Comparison of ENCODE assay signal across 8 cellular contexts in the genomic region with DNA sequence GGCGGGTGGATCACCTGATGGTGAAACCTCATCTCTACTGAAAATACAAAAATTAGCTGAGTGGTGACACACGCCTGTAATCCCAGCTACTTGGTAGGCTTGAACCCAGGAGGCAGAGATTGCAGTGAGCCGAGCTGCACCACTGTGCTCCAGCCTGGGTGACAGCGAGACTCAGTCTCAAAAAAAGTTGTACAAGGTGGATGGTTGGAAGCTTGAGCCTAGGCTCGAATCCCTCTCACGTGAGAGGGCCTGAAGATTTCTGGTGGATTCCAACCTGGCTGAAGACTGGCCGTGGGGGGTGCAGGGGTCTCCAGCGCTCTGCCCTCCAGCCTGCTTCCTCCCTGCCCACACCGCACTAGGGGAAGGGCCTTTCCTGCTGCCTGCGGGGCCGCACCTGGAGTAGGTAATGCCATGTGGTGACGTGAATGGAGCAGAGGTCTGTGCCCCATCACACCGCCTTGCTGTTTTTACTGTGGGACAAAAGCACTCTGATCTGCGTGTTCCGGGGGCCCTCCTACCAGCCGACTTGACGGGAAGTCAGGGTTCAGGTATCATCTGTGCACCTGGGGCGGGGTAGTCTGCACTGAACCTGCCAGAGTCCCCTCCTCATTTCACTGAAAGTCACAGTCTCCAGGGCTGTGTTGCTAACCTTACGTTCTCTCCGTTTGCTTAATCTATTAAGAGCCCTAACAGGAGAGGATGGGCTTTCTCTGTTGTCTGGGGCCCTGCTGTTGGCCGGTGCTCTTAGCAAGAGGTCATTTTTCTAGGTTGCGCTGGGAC. TPM values are rescaled to one million over a fixed set of nuclear protein-coding genes. Genes with fewer than 3 reads are reported as not detected.
A peak's percentile ranks its signal among the peaks of the same experiment; 100 is the strongest.
DNase-seq lines count a peak whose midpoint lies in the region; ATAC-seq and TF ChIP-seq lines count a peak whose summit lies in the region.

No MANE protein-coding gene starts in this region.

- peak overlapping the region; percentile 92 to 99 (median 97) for H3K4me2 ChIP-seq in BLaER1 treated with 17β-estradiol and CSF1 and Interleukin-3, amounts not matched to agents 10 nM and 100 nM

- TF ChIP-seq CTCF in HFF-Myc (IDR thresholded peaks at IDR 0.05; ENCODE audit: low read depth, low read length, missing control alignments), result no peak
- TF ChIP-seq CTCF in activated B cell treated with CpG ODN at 0.5 μM for 24 hours (IDR thresholded peaks at IDR 0.05), result no peak
- TF ChIP-seq CTCF in glutamatergic neuron (IDR thresholded peaks at IDR 0.05; ENCODE audit: partially characterized antibody, unreplicated experiment), result no peak
- TF ChIP-seq CTCF in heart left ventricle (IDR thresholded peaks at IDR 0.05), result no peak

- no peaks in the 10 kb centered on the region for H3K27me3 Mint-ChIP-seq in activated B cell treated with CpG ODN at 0.5 μM for 24 hours
- peaks cover 11% of the 10 kb centered on the region for H3K27me3 Mint-ChIP-seq in glutamatergic neuron (ENCODE audit: unreplicated experiment)

- intact Hi-C loops in activated B cell treated with CpG ODN at 0.5 μM for 24 hours (cut with micrococcal nuclease), result loop anchor here (5.0 to 10.0 kb wide), 3 partner anchors 78 to 620 kb away; partner anchors contain the start of gene TCF25
- intact Hi-C loops in heart left ventricle (cut with DNase I), result loop anchor here in 4 of 10 donors (5.0 to 10.0 kb wide), 4 partner anchors 57 to 320 kb away; partner anchors contain the start of gene SPG7 (in 1 of the 4)

- H3K9me3 ChIP-seq in BLaER1 treated with 17β-estradiol and CSF1 and Interleukin-3, amounts not matched to agents 10 nM and 100 nM (replicated peaks in 1 of 11), result peaks cover 0 to 8% (median 0%) of the 10 kb centered on the region in 11 experiments; a peak in 2 of 22 replicates
- H3K9me3 ChIP-seq in heart left ventricle, result no peaks in the 10 kb centered on the region

- CTCF ChIA-PET in activated B cell treated with CpG ODN at 0.5 μM for 24 hours (lab: Charles Lee), result no interaction called here

- H3K9ac ChIP-seq in BLaER1 treated with 17β-estradiol and CSF1 and Interleukin-3, amounts not matched to agents 10 nM and 100 nM, result peak overlapping the region; percentile 92 to 99 (median 96)

- POLR2A ChIA-PET in activated B cell treated with CpG ODN at 0.5 μM for 24 hours (lab: Charles Lee), result interaction anchor here (0.6 kb wide), 2 partner anchors 153 to 372 kb away, joined by 3 read pairs; no protein-coding TSS in a partner anchor

- no peaks in the 10 kb centered on the region for H3K27me3 ChIP-seq in BLaER1 treated with 17β-estradiol and CSF1 and Interleukin-3, amounts not matched to agents 10 nM and 100 nM
- peaks cover 0 to 8% (median 2%) of the 10 kb centered on the region in 9 donors for H3K27me3 ChIP-seq in heart left ventricle

- DNase-seq in HFF-Myc (ENCODE audit: extremely low read depth, low read depth) (no peak), activated B cell treated with CpG ODN at 0.5 μM for 24 hours (no peak), glutamatergic neuron (no peak), DMS153 treated with DMSO at 0.1 percent for 48 hours (lab: John Stamatoyannopoulos, UW; ENCODE audit: unreplicated experiment) (no peak), heart left ventricle (no peak), NCI-H69 (lab: John Stamatoyannopoulos, UW) (no peak)

- ATAC-seq in activated B cell treated with CpG ODN at 0.5 μM for 24 hours (ENCODE audit: low read depth), result no peak
- no peak for ATAC-seq in HG03045 (IDR thresholded peaks at IDR 0.05; ENCODE audit: unreplicated experiment)
- ATAC-seq in heart left ventricle, result no peak

- H4K20me1 ChIP-seq in BLaER1 treated with 17β-estradiol and CSF1 and Interleukin-3, amounts not matched to agents 10 nM and 100 nM, result peaks cover 62 to 89% (median 80%) of the 10 kb centered on the region in 11 experiments

- H3K4me1 ChIP-seq in BLaER1 treated with 17β-estradiol and CSF1 and Interleukin-3, amounts not matched to agents 10 nM and 100 nM, result peaks cover 47 to 51% (median 50%) of the 10 kb centered on the region in 10 experiments
- H3K4me1 ChIP-seq in heart left ventricle, result peaks cover 8 to 56% (median 31%) of the 10 kb centered on the region in 12 donors

- H3K9me3 Mint-ChIP-seq in activated B cell treated with CpG ODN at 0.5 μM for 24 hours (no peaks in the 10 kb centered on the region), glutamatergic neuron (ENCODE audit: unreplicated experiment) (peaks cover 17% of the 10 kb centered on the region)

- H3K27ac Mint-ChIP-seq in activated B cell treated with CpG ODN at 0.5 μM for 24 hours (no peak overlapping the region), glutamatergic neuron (ENCODE audit: unreplicated experiment) (peak overlapping the region; percentile 17)

- 73 to 78% (median 76%) methylated on average over 21 to 22 of the region's 22 CpGs for WGBS in heart left ventricle, 4 donors

- H3K36me3 ChIP-seq in BLaER1 treated with 17β-estradiol and CSF1 and Interleukin-3, amounts not matched to agents 10 nM and 100 nM, result peaks cover 38 to 55% (median 42%) of the 10 kb centered on the region in 11 experiments
- H3K36me3 ChIP-seq in heart left ventricle, result peaks cover 6 to 39% (median 37%) of the 10 kb centered on the region in 9 donors

- H3K4me3 Mint-ChIP-seq in activated B cell treated with CpG ODN at 0.5 μM for 24 hours (peak overlapping the region; percentile 55), glutamatergic neuron (ENCODE audit: unreplicated experiment) (peak overlapping the region; percentile 55)

- H3K36me3 Mint-ChIP-seq in activated B cell treated with CpG ODN at 0.5 μM for 24 hours (ENCODE audit: low read depth) (peaks cover 45% of the 10 kb centered on the region), glutamatergic neuron (ENCODE audit: unreplicated experiment) (no peaks in the 10 kb centered on the region)

- peaks cover 52% of the 10 kb centered on the region for H3K4me1 Mint-ChIP-seq in activated B cell treated with CpG ODN at 0.5 μM for 24 hours
- H3K4me1 Mint-ChIP-seq in glutamatergic neuron (ENCODE audit: low read depth, unreplicated experiment), result peaks cover 27% of the 10 kb centered on the region

- peak overlapping the region in 9 of 10 experiments; percentile 11 to 99 (median 96); a peak in 15 of 20 replicates for H3K4me3 ChIP-seq in BLaER1 treated with 17β-estradiol and CSF1 and Interleukin-3, amounts not matched to agents 10 nM and 100 nM
- H3K4me3 ChIP-seq in HFF-Myc (replicated peaks; ENCODE audit: low read depth, low read length), result peak overlapping the region; percentile 98
- no peak overlapping the region for H3K4me3 ChIP-seq in heart left ventricle

- TF ChIP-seq POLR2A in heart left ventricle (IDR thresholded peaks at IDR 0.05), result no peak

- peak overlapping the region in 3 of 11 experiments; percentile 2 to 23 (median 19); a peak in 3 of 22 replicates for H3K27ac ChIP-seq in BLaER1 treated with 17β-estradiol and CSF1 and Interleukin-3, amounts not matched to agents 10 nM and 100 nM
- no peak overlapping the region for H3K27ac ChIP-seq in heart left ventricle

RNA-seq across cellular contexts. Expression of gene RPL13, which starts 4.2 kb away (rescaled TPM):
- total RNA-seq in activated B cell treated with CpG ODN at 0.5 μM for 24 hours (3,566 and 4,063 TPM in 2 replicates), glutamatergic neuron (ENCODE audit: unreplicated experiment) (893 TPM), heart left ventricle (1,000 to 10,000 TPM in 6 of 9 donors, 100 to 1,000 TPM in 3; 701 to 3,315 (median 1,152) TPM)
- 1,000 to 10,000 TPM; 2,775 to 5,500 TPM for polyA plus RNA-seq in heart left ventricle

RNA-seq across cellular contexts. Expression of gene CPNE7, which starts 10.9 kb away (rescaled TPM):
- total RNA-seq in activated B cell treated with CpG ODN at 0.5 μM for 24 hours (2.0 and 2.7 TPM in 2 replicates), glutamatergic neuron (ENCODE audit: unreplicated experiment) (17.8 TPM), heart left ventricle (under 1 TPM in 1 of 9 donors, not detected in 8; 0.20 TPM)
- under 1 TPM in 1 of 2 donors, not detected in 1; 0.50 TPM for polyA plus RNA-seq in heart left ventricle

RNA-seq across cellular contexts. Expression of gene DPEP1, which starts 48.8 kb away (rescaled TPM):
- total RNA-seq in activated B cell treated with CpG ODN at 0.5 μM for 24 hours (not detected in 2 replicates), glutamatergic neuron (ENCODE audit: unreplicated experiment) (0.39 TPM), heart left ventricle (not detected)
- polyA plus RNA-seq in heart left ventricle, result not detected

RNA-seq across cellular contexts. Expression of gene SPG7, which starts 56.5 kb away (rescaled TPM):
- total RNA-seq in activated B cell treated with CpG ODN at 0.5 μM for 24 hours (84.7 and 102 TPM in 2 replicates), glutamatergic neuron (ENCODE audit: unreplicated experiment) (166 TPM), heart left ventricle (100 to 1,000 TPM in 4 of 9 donors, 10 to 100 TPM in 5; 84.0 to 168 (median 95.9) TPM)
- polyA plus RNA-seq in heart left ventricle, result 100 to 1,000 TPM in 1 of 2 donors, 10 to 100 TPM in 1; 92.4 to 101 TPM

Comparison
In these comparisons a context has a peak if more than half of its experiments do, and no peak if none do; other contexts are left out.
1. H3K4me3 ChIP-seq: peak in BLaER1 treated with 17β-estradiol and CSF1 and Interleukin-3, amounts not matched to agents 10 nM and 100 nM (9 of 10) and HFF-Myc (single experiment); none in heart left ventricle (0 of 12).